Comparison of ENCODE assay signal across 1 cellular context in genomic region chr17:7216242-7217112, GRCh38.
TF ChIP-seq lines count a peak whose summit lies in the region.

No MANE protein-coding gene starts in this region.

TF ChIP-seq in HCT116, 20 proteins besides CTCF, POLR2A, EP300 and RAD21 (continued from another document):
- TF ChIP-seq ELF1 (IDR thresholded peaks at IDR 0.05; ENCODE audit: borderline replicate concordance, low read depth) (no peak), ZFX (IDR thresholded peaks at IDR 0.05) (no peak)
